Comparison of ENCODE assay signal across 2 cellular contexts in genomic region chr1:3541930-3542329, GRCh38.
A peak's percentile ranks its signal among the peaks of the same experiment; 100 is the strongest.
TF ChIP-seq lines count a peak whose summit lies in the region.

No MANE protein-coding gene starts in this region.

TF ChIP-seq in HCT116, 20 proteins besides CTCF, POLR2A, EP300 and RAD21 (continued from another document):
- TF ChIP-seq EZH2phosphoT487 (IDR thresholded peaks at IDR 0.05; ENCODE audit: borderline replicate concordance) = no peak
- TF ChIP-seq ZBTB33 (IDR thresholded peaks at IDR 0.05; ENCODE audit: extremely low read depth, insufficient replicate concordance, low read length) = no peak
- TF ChIP-seq SP1 (IDR thresholded peaks at IDR 0.05; ENCODE audit: low read depth) = no peak
- no peak for TF ChIP-seq JUND (IDR thresholded peaks at IDR 0.05)
- TF ChIP-seq FOSL1 (IDR thresholded peaks at IDR 0.05; ENCODE audit: low read depth) = no peak
- no peak for TF ChIP-seq YY1 (IDR thresholded peaks at IDR 0.05; ENCODE audit: extremely low read depth, insufficient replicate concordance, low read depth, low read length)
- TF ChIP-seq POLR2AphosphoS5 (IDR thresholded peaks at IDR 0.05; ENCODE audit: low read depth, low read length) = no peak
- TF ChIP-seq, protein P1, sequence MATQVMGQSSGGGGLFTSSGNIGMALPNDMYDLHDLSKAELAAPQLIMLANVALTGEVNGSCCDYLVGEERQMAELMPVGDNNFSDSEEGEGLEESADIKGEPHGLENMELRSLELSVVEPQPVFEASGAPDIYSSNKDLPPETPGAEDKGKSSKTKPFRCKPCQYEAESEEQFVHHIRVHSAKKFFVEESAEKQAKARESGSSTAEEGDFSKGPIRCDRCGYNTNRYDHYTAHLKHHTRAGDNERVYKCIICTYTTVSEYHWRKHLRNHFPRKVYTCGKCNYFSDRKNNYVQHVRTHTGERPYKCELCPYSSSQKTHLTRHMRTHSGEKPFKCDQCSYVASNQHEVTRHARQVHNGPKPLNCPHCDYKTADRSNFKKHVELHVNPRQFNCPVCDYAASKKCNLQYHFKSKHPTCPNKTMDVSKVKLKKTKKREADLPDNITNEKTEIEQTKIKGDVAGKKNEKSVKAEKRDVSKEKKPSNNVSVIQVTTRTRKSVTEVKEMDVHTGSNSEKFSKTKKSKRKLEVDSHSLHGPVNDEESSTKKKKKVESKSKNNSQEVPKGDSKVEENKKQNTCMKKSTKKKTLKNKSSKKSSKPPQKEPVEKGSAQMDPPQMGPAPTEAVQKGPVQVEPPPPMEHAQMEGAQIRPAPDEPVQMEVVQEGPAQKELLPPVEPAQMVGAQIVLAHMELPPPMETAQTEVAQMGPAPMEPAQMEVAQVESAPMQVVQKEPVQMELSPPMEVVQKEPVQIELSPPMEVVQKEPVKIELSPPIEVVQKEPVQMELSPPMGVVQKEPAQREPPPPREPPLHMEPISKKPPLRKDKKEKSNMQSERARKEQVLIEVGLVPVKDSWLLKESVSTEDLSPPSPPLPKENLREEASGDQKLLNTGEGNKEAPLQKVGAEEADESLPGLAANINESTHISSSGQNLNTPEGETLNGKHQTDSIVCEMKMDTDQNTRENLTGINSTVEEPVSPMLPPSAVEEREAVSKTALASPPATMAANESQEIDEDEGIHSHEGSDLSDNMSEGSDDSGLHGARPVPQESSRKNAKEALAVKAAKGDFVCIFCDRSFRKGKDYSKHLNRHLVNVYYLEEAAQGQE (IDR thresholded peaks at IDR 0.05; ENCODE audit: low read depth) = no peak
- TF ChIP-seq SRF (IDR thresholded peaks at IDR 0.05; ENCODE audit: low read depth) = no peak
- TF ChIP-seq ZFX (IDR thresholded peaks at IDR 0.05) = no peak
- TF ChIP-seq, protein P2, sequence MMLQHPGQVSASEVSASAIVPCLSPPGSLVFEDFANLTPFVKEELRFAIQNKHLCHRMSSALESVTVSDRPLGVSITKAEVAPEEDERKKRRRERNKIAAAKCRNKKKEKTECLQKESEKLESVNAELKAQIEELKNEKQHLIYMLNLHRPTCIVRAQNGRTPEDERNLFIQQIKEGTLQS (IDR thresholded peaks at IDR 0.05) = no peak
- no peak for TF ChIP-seq EZH2 (IDR thresholded peaks at IDR 0.05)
- no peak for TF ChIP-seq CEBPB (IDR thresholded peaks at IDR 0.05; ENCODE audit: low read depth)
- no peak for TF ChIP-seq TCF7L2 (IDR thresholded peaks at IDR 0.05; ENCODE audit: borderline replicate concordance, extremely low read depth, insufficient read depth, insufficient read length)
- no peak for TF ChIP-seq CBX3 (IDR thresholded peaks at IDR 0.05; ENCODE audit: low read depth)

TF ChIP-seq in K562, 482 proteins besides CTCF, POLR2A, EP300 and RAD21:
- TF ChIP-seq VEZF1 (CRISPR knock-in tag; IDR thresholded peaks at IDR 0.05) (peak; percentile 58; the same call in 1 of the 2 replicates), ZNF121 (CRISPR knock-in tag; conservative IDR thresholded peaks at IDR 0.05) (no peak)
